ENCODE assay signal across 18 cellular contexts in the genomic region with DNA sequence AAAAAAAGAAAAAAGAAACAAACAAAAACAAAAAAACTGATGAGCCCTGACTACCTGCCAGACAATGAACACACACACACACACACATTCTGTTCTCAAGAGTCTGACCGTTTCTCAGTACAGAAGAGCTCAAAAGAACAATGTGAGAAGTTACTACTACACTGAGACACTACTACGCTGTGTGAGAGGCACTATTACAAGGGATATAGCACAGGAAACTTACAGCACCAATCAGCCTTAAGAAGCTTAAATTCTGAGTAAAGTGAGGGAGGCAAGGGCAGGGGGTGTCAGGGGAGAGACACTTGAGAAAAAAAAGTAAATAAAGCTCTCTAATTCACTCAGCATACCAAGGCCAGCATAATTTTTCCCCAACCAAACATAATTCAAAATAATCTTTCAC. TPM values are rescaled to one million over a fixed set of nuclear protein-coding genes. Genes with fewer than 3 reads are reported as not detected.
A peak's percentile ranks its signal among the peaks of the same experiment; 100 is the strongest.
DNase-seq lines count a peak whose midpoint lies in the region; ATAC-seq and TF ChIP-seq lines count a peak whose summit lies in the region.
"Had no signal": no experiment of that assay in that cellular context is flagged by ENCODE, and none has a peak within 500 bp of the region (broad histone marks: within the 10 kb centered on the region; RNA-seq: fewer than 3 reads in every experiment).

No MANE protein-coding gene starts in this region.

- no peak overlapping the region for H2AK5ac ChIP-seq in trophoblast cell (ENCODE audit: low read length)

- no peak overlapping the region for H3K4me3 Mint-ChIP-seq in T-helper 2 cell treated with Interferon-gamma antibody and Interleukin-4, amounts not matched to agents 5 μg/mL and 100 μg/mL, for 36 hours
- no peak overlapping the region for H3K4me3 Mint-ChIP-seq in glutamatergic neuron (ENCODE audit: unreplicated experiment)
- H3K4me3 Mint-ChIP-seq: GM23338 had no signal

- H3K36me3 Mint-ChIP-seq in T-helper 2 cell treated with Interferon-gamma antibody and Interleukin-4, amounts not matched to agents 5 μg/mL and 100 μg/mL, for 36 hours (ENCODE audit: low read depth), result peaks cover 24% of the 10 kb centered on the region
- H3K36me3 Mint-ChIP-seq in glutamatergic neuron (ENCODE audit: unreplicated experiment), result no peaks in the 10 kb centered on the region

- H3K9me3 ChIP-seq in trophoblast cell (ENCODE audit: insufficient read depth, low read depth, low read length), result no peaks in the 10 kb centered on the region

- no peak overlapping the region for H3K18ac ChIP-seq in trophoblast cell (ENCODE audit: low read length)

- H2AFZ ChIP-seq in trophoblast cell (ENCODE audit: insufficient read depth, low read length, poor library complexity), result no peak overlapping the region
- H2AFZ ChIP-seq: GM23338 had no signal

- H3K27me3 ChIP-seq in trophoblast cell (ENCODE audit: insufficient read depth, low read length) (no peaks in the 10 kb centered on the region), foreskin keratinocyte (no peaks in the 10 kb centered on the region)

- no peaks in the 10 kb centered on the region for H3K9me3 Mint-ChIP-seq in T-helper 2 cell treated with Interferon-gamma antibody and Interleukin-4, amounts not matched to agents 5 μg/mL and 100 μg/mL, for 36 hours
- no peaks in the 10 kb centered on the region for H3K9me3 Mint-ChIP-seq in glutamatergic neuron (ENCODE audit: unreplicated experiment)
- H3K9me3 Mint-ChIP-seq: GM23338 had no signal

- no peak overlapping the region for H3K9ac ChIP-seq in trophoblast cell (ENCODE audit: low read length)

- no peak overlapping the region for H4K8ac ChIP-seq in trophoblast cell (ENCODE audit: low read depth, low read length)

- peak overlapping the region; percentile 49 for H3K27ac Mint-ChIP-seq in T-helper 2 cell treated with Interferon-gamma antibody and Interleukin-4, amounts not matched to agents 5 μg/mL and 100 μg/mL, for 36 hours
- peak overlapping the region; percentile 40 for H3K27ac Mint-ChIP-seq in glutamatergic neuron (ENCODE audit: unreplicated experiment)
- H3K27ac Mint-ChIP-seq: GM23338 had no signal

- H3K36me3 ChIP-seq in trophoblast cell (ENCODE audit: control insufficient read depth in 1 of 2, insufficient read depth in 2 of 2, low read length in 2 of 2), result no peaks in the 10 kb centered on the region

- WGBS in trophoblast cell (ENCODE audit: extremely low coverage, insufficient coverage, insufficient read length), result no CpG with 5 or more reads among the region's 2 CpGs

- no peak overlapping the region for H3K4me2 ChIP-seq in trophoblast cell (ENCODE audit: low read length)
- H3K4me2 ChIP-seq: GM23338 had no signal

- peaks cover 2% of the 10 kb centered on the region for H3K79me2 ChIP-seq in trophoblast cell (ENCODE audit: control insufficient read depth, insufficient read depth, low read length, poor library complexity)

- H2BK5ac ChIP-seq in trophoblast cell (ENCODE audit: low read depth, low read length, poor library complexity), result no peak overlapping the region

- no peaks in the 10 kb centered on the region for H3K79me1 ChIP-seq in trophoblast cell (ENCODE audit: low read length)

- H3K4me1 ChIP-seq in trophoblast cell (ENCODE audit: control insufficient read depth in 1 of 2, insufficient read depth in 2 of 2, low read length in 2 of 2) (peaks cover 0 to 2% of the 10 kb centered on the region in 2 experiments), foreskin keratinocyte (no peaks in the 10 kb centered on the region)

- TF ChIP-seq CTCF in glutamatergic neuron (IDR thresholded peaks at IDR 0.05; ENCODE audit: partially characterized antibody, unreplicated experiment) (no peak), foreskin keratinocyte (conservative IDR thresholded peaks at IDR 0.05) (no peak)

- H3K27ac ChIP-seq in trophoblast cell (ENCODE audit: low read depth, low read length) (no peak overlapping the region), foreskin keratinocyte (no peak overlapping the region)

- no peak overlapping the region for H3K4me3 ChIP-seq in trophoblast cell (ENCODE audit: low read depth, low read length)
- H3K4me3 ChIP-seq: GM23338 had no signal

- ATAC-seq in foreskin keratinocyte, result no peak
- ATAC-seq: GM23338, PC-3 had no signal

- no peak overlapping the region for H3K14ac ChIP-seq in trophoblast cell (ENCODE audit: low read length)

- no peak for DNase-seq in T-helper 2 cell treated with Interferon-gamma antibody and Interleukin-4, amounts not matched to agents 5 μg/mL and 100 μg/mL, for 36 hours (ENCODE audit: low spot score)
- DNase-seq in T-helper 2 cell, result no peak
- DNase-seq in D341Med (ENCODE audit: low spot score), result peak; percentile 28
- DNase-seq in glutamatergic neuron, result no peak
- no peak for DNase-seq in trophoblast cell
- DNase-seq in foreskin keratinocyte, result no peak
- DNase-seq in NCI-H446 (lab: John Stamatoyannopoulos, UW), result no peak
- DNase-seq in COLO668 (lab: John Stamatoyannopoulos, UW; ENCODE audit: unreplicated experiment), result no peak
- DNase-seq: DND-41, GDM1, MV-4-11, NCI-H1436, NCI-H2081, NCI-H2227 treated with DMSO at 0.1 percent for 48 hours, NCI-H69, PC-3 had no signal

- H4K12ac ChIP-seq in trophoblast cell (ENCODE audit: low read depth, low read length), result no peak overlapping the region

- H3K23ac ChIP-seq in trophoblast cell (ENCODE audit: low read length), result no peak overlapping the region

- H2BK12ac ChIP-seq in trophoblast cell (ENCODE audit: low read length), result no peak overlapping the region

- H3K4ac ChIP-seq in trophoblast cell (ENCODE audit: low read depth, low read length), result peak overlapping the region; percentile 79

- no peaks in the 10 kb centered on the region for H3K27me3 Mint-ChIP-seq in T-helper 2 cell treated with Interferon-gamma antibody and Interleukin-4, amounts not matched to agents 5 μg/mL and 100 μg/mL, for 36 hours (ENCODE audit: low read depth)
- H3K27me3 Mint-ChIP-seq in glutamatergic neuron (ENCODE audit: unreplicated experiment), result no peaks in the 10 kb centered on the region
- H3K27me3 Mint-ChIP-seq: IgD-negative memory B cell had no signal

- no peak overlapping the region for H4K91ac ChIP-seq in trophoblast cell (ENCODE audit: low read depth, low read length)

- peaks cover 19% of the 10 kb centered on the region for H3K4me1 Mint-ChIP-seq in T-helper 2 cell treated with Interferon-gamma antibody and Interleukin-4, amounts not matched to agents 5 μg/mL and 100 μg/mL, for 36 hours (ENCODE audit: low read depth)
- peaks cover 5% of the 10 kb centered on the region for H3K4me1 Mint-ChIP-seq in glutamatergic neuron (ENCODE audit: low read depth, unreplicated experiment)

- no peak overlapping the region for H2BK120ac ChIP-seq in trophoblast cell (ENCODE audit: insufficient read depth, low read length, poor library complexity)

RNA-seq across cellular contexts. Expression of a gene that starts 32.5 kb away (rescaled TPM):
- total RNA-seq in glutamatergic neuron (ENCODE audit: unreplicated experiment) (54.5 TPM), foreskin keratinocyte (29.3 and 30.2 TPM in 2 replicates)
- 21.7 and 22.9 TPM in 2 replicates for polyA plus RNA-seq in trophoblast cell (2013)
- polyA plus RNA-seq in foreskin keratinocyte, result 15.4 and 18.9 TPM in 2 replicates
